18 cellular contexts compared by ENCODE assay signal in genomic region chr17:62870581-62870964, GRCh38.
A peak's percentile ranks its signal among the peaks of the same experiment; 100 is the strongest.
DNase-seq lines count a peak whose midpoint lies in the region; ATAC-seq and TF ChIP-seq lines count a peak whose summit lies in the region.
"Had no signal": no experiment of that assay in that cellular context is flagged by ENCODE, and none has a peak within 500 bp of the region (broad histone marks: within the 10 kb centered on the region; RNA-seq: fewer than 3 reads in every experiment).

No MANE protein-coding gene starts in this region.

- H3K4me1 Mint-ChIP-seq in osteocyte (ENCODE audit: unreplicated experiment), result peaks cover 12% of the 10 kb centered on the region
- H3K4me1 Mint-ChIP-seq: activated naive CD8-positive, alpha-beta T cell treated with anti-CD3 and anti-CD28 coated beads, Interleukin-2, amount 10 ng/mL, durations not matched to agents 7 days and 5 days; naive B cell had no signal

- TF ChIP-seq CTCF in foreskin keratinocyte (conservative IDR thresholded peaks at IDR 0.05), result no peak
- TF ChIP-seq CTCF in osteocyte (IDR thresholded peaks at IDR 0.05), result no peak

- ATAC-seq in foreskin keratinocyte, result peak; percentile 9
- ATAC-seq in left cardiac atrium, result no peak
- ATAC-seq: left colon, Right ventricle myocardium inferior had no signal

- H3K27ac ChIP-seq in foreskin keratinocyte, result no peak overlapping the region
- H3K27ac ChIP-seq: upper lobe of left lung had no signal

- peaks cover 4% of the 10 kb centered on the region for H3K27me3 Mint-ChIP-seq in osteocyte (ENCODE audit: unreplicated experiment)

- H3K4me1 ChIP-seq in foreskin keratinocyte, result no peaks in the 10 kb centered on the region
- H3K4me1 ChIP-seq: upper lobe of left lung had no signal

- peaks cover 18% of the 10 kb centered on the region for H3K27me3 ChIP-seq in foreskin keratinocyte
- H3K27me3 ChIP-seq: upper lobe of left lung had no signal

- DNase-seq in NCI-H1417 (lab: John Stamatoyannopoulos, UW) (peak in 2 of 3 experiments; percentile 56 to 61), NCI-H1417 treated with DMSO at 0.1 percent for 48 hours (lab: John Stamatoyannopoulos, UW) (no peak), NCI-H524 treated with DMSO at 0.1 percent for 48 hours (lab: John Stamatoyannopoulos, UW) (peak; percentile 95), foreskin keratinocyte (no peak), osteocyte (ENCODE audit: extremely low spot score, unreplicated experiment) (no peak), GM19240 (ENCODE audit: insufficient read length, low spot score) (no peak), left cardiac atrium (no peak), hepatic stellate cell (ENCODE audit: low spot score) (no peak)
- DNase-seq: 8988T; activated naive CD8-positive, alpha-beta T cell treated with anti-CD3 and anti-CD28 coated beads, Interleukin-2, amount 10 ng/mL, durations not matched to agents 7 days and 5 days; activated T-cell treated with anti-CD3 and anti-CD28 coated beads, Interleukin-2, amount 50 U/mL, for 24 hours; cerebellar nuclear complex; GDM1; left colon; naive B cell; stimulated activated CD4-positive, alpha-beta T cell treated with anti-CD3 and anti-CD28 coated beads, Interleukin-4, amount 100 ng/mL, for 24 hours; upper lobe of left lung had no signal

- H3K27ac Mint-ChIP-seq in osteocyte (ENCODE audit: unreplicated experiment), result peak overlapping the region; percentile 80
- H3K27ac Mint-ChIP-seq: activated naive CD8-positive, alpha-beta T cell treated with anti-CD3 and anti-CD28 coated beads, Interleukin-2, amount 10 ng/mL, durations not matched to agents 7 days and 5 days; activated T-cell treated with anti-CD3 and anti-CD28 coated beads, Interleukin-2, amount 50 U/mL, for 24 hours had no signal

- no peaks in the 10 kb centered on the region for H3K36me3 Mint-ChIP-seq in osteocyte (ENCODE audit: unreplicated experiment)
- H3K36me3 Mint-ChIP-seq: activated naive CD8-positive, alpha-beta T cell treated with anti-CD3 and anti-CD28 coated beads, Interleukin-2, amount 10 ng/mL, durations not matched to agents 7 days and 5 days; naive B cell had no signal

- intact Hi-C loops in left cardiac atrium (cut with DNase I), result no loop called here

- H3K9me3 Mint-ChIP-seq in osteocyte (ENCODE audit: unreplicated experiment), result no peaks in the 10 kb centered on the region
- H3K9me3 Mint-ChIP-seq: activated naive CD8-positive, alpha-beta T cell treated with anti-CD3 and anti-CD28 coated beads, Interleukin-2, amount 10 ng/mL, durations not matched to agents 7 days and 5 days; activated T-cell treated with anti-CD3 and anti-CD28 coated beads, Interleukin-2, amount 50 U/mL, for 24 hours; naive B cell had no signal

- H3K4me3 Mint-ChIP-seq in osteocyte (ENCODE audit: unreplicated experiment), result no peak overlapping the region
- H3K4me3 Mint-ChIP-seq: activated naive CD8-positive, alpha-beta T cell treated with anti-CD3 and anti-CD28 coated beads, Interleukin-2, amount 10 ng/mL, durations not matched to agents 7 days and 5 days; activated T-cell treated with anti-CD3 and anti-CD28 coated beads, Interleukin-2, amount 50 U/mL, for 24 hours; naive B cell had no signal

Comparison
In these comparisons a context has a peak if more than half of its experiments do, and no peak if none do; other contexts are left out.
1. DNase-seq: peak in NCI-H1417 (2 of 3) and NCI-H524 treated with DMSO at 0.1 percent for 48 hours (single experiment); none in NCI-H1417 treated with DMSO at 0.1 percent for 48 hours (single experiment), foreskin keratinocyte (0 of 2), osteocyte (single experiment), GM19240 (single experiment), left cardiac atrium (single experiment) and hepatic stellate cell (single experiment).